9 cellular contexts compared by ENCODE assay signal in genomic region chr18:74661008-74661407, GRCh38.
"Had no signal": no experiment of that assay in that cellular context is flagged by ENCODE, and none has a peak within 500 bp of the region (broad histone marks: within the 10 kb centered on the region; RNA-seq: fewer than 3 reads in every experiment).

No MANE protein-coding gene starts in this region.

- H3K4me2 ChIP-seq: GM23338, KMS-11 had no signal

- H3K27me3 Mint-ChIP-seq: IgD-negative memory B cell had no signal

- FAIRE-seq: H1, H54, HTR-8/SVneo had no signal

- H3K9ac ChIP-seq: KMS-11 had no signal

- H3K27ac ChIP-seq: KMS-11 had no signal

- H3K4me3 Mint-ChIP-seq: GM23338, H9, IgD-negative memory B cell had no signal

- DNase-seq: H9, HCEC 1CT, KBM-7 had no signal

- H2AFZ ChIP-seq: GM23338 had no signal

- H3K4me3 ChIP-seq: GM23338 had no signal

- ATAC-seq: GM23338 had no signal

- H3K27ac Mint-ChIP-seq: GM23338, H9, IgD-negative memory B cell had no signal

- H3K9me3 Mint-ChIP-seq: GM23338, H9, IgD-negative memory B cell had no signal
